8 cellular contexts compared by ENCODE assay signal in genomic region chr12:42237052-42237852, GRCh38. TPM values are rescaled to one million over a fixed set of nuclear protein-coding genes. Genes with fewer than 3 reads are reported as not detected.
DNase-seq lines count a peak whose midpoint lies in the region; ATAC-seq and TF ChIP-seq lines count a peak whose summit lies in the region.

No MANE protein-coding gene starts in this region.

- H3K36me3 Mint-ChIP-seq in progenitor cell of endocrine pancreas (ENCODE audit: insufficient read depth), result peaks cover 5% of the 10 kb centered on the region

- H3K27me3 ChIP-seq in left ventricle myocardium inferior (ENCODE audit: low read depth), result no peaks in the 10 kb centered on the region

- H3K36me3 ChIP-seq in left ventricle myocardium inferior, result no peaks in the 10 kb centered on the region

- peak; percentile 77 for ATAC-seq in HG02571 (IDR thresholded peaks at IDR 0.05; ENCODE audit: unreplicated experiment)

- no peaks in the 10 kb centered on the region for H3K9me3 Mint-ChIP-seq in progenitor cell of endocrine pancreas (ENCODE audit: low read depth)

- TF ChIP-seq CTCF in GM12873 (IDR thresholded peaks at IDR 0.05; ENCODE audit: insufficient read depth, low read depth, low read length, missing control alignments), result peak; percentile 63
- peak; percentile 55 for TF ChIP-seq CTCF in left ventricle myocardium inferior (IDR thresholded peaks at IDR 0.05; ENCODE audit: borderline replicate concordance)
- TF ChIP-seq CTCF in progenitor cell of endocrine pancreas (IDR thresholded peaks at IDR 0.05; ENCODE audit: unreplicated experiment), result peak; percentile 64

- WGBS in adipose tissue, 3 donors, result 0 to 1% (median 0%) methylated on average over 44 to 56 of the region's 56 CpGs

- peaks cover 3% of the 10 kb centered on the region for H3K27me3 Mint-ChIP-seq in progenitor cell of endocrine pancreas

- peak overlapping the region; percentile 94 for H3K27ac Mint-ChIP-seq in progenitor cell of endocrine pancreas

- peak; percentile 87 for DNase-seq in NAMALWA (ENCODE audit: low spot score)
- DNase-seq in SW480 (ENCODE audit: low spot score), result peak; percentile 80
- DNase-seq in left ventricle myocardium inferior, result peak; percentile 76
- DNase-seq in progenitor cell of endocrine pancreas (ENCODE audit: low spot score, unreplicated experiment), result peak; percentile 72
- peak; percentile 80 for DNase-seq in ureter (ENCODE audit: low spot score)

- H3K4me1 ChIP-seq in left ventricle myocardium inferior, result peaks cover 61% of the 10 kb centered on the region

- H3K9me3 ChIP-seq in left ventricle myocardium inferior (replicated peaks), result no peaks in the 10 kb centered on the region

- H3K27ac ChIP-seq in adipose tissue (ENCODE audit: low read depth, low read length) (peak overlapping the region; percentile 70), left ventricle myocardium inferior (replicated peaks) (peak overlapping the region; percentile 98)

- H3K4me3 ChIP-seq in left ventricle myocardium inferior, result peak overlapping the region; percentile 84

- intact Hi-C loops in left ventricle myocardium inferior (cut with micrococcal nuclease), result no loop called here

- peak overlapping the region; percentile 84 for H3K4me3 Mint-ChIP-seq in progenitor cell of endocrine pancreas (ENCODE audit: low read depth)

- H3K4me1 Mint-ChIP-seq in progenitor cell of endocrine pancreas (ENCODE audit: low read depth), result peaks cover 19% of the 10 kb centered on the region

RNA-seq across cellular contexts. Expression of gene YAF2, which starts 0.8 kb away (rescaled TPM):
- polyA plus RNA-seq in adipose tissue, result 10 to 100 TPM in 1 of 3 donors, 1 to 10 TPM in 2; 4.4 to 12.8 (median 8.7) TPM
- total RNA-seq in left ventricle myocardium inferior (88.1 TPM), progenitor cell of endocrine pancreas (30.5 and 33.8 TPM in 2 replicates), ureter (43.3 TPM)

Comparison
In these comparisons a context has a peak if more than half of its experiments do, and no peak if none do; other contexts are left out.
1. Peak in every context shown above with its lines: DNase-seq, ATAC-seq, H3K4me3 ChIP-seq and H3K27ac ChIP-seq.